2 cellular contexts compared by ENCODE assay signal in the genomic region with DNA sequence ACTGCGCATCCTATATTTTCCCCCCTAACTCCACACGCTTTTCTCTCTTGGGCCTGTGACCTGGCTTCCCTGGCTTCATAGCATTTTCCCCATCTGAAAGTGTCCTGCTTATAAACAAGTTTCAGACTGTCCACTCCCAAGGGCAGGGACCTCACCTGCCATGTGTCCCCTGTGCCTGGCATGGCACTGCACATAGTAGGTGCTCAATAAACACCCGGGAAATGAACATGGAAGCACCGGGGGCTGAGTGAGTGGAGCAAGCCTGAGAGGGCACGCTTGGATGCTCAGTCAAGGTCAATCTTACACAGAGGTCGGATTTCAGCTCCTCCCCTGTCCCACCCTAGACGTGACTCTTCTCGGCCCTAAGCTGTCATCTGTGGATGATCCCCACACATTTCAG.
TF ChIP-seq lines count a peak whose summit lies in the region.

No MANE protein-coding gene starts in this region.

TF ChIP-seq in IMR-90, 13 proteins besides CTCF, POLR2A, EP300 and RAD21:
- TF ChIP-seq BHLHE40 (IDR thresholded peaks at IDR 0.05; ENCODE audit: low read depth, low read length) (no peak), CHD1 (IDR thresholded peaks at IDR 0.05; ENCODE audit: low read depth, low read length) (no peak), MAZ (IDR thresholded peaks at IDR 0.05; ENCODE audit: borderline replicate concordance, low read depth, low read length) (no peak), NFE2L2 (IDR thresholded peaks at IDR 0.05; ENCODE audit: low read depth, low read length) (no peak), MAFK (IDR thresholded peaks at IDR 0.05; ENCODE audit: low read depth, low read length) (no peak), FOS (IDR thresholded peaks at IDR 0.05; ENCODE audit: low read depth, low read length) (no peak), RCOR1 (IDR thresholded peaks at IDR 0.05; ENCODE audit: insufficient replicate concordance, low read length) (no peak), MXI1 (IDR thresholded peaks at IDR 0.05; ENCODE audit: borderline replicate concordance, low read depth, low read length) (no peak), RFX5 (IDR thresholded peaks at IDR 0.05; ENCODE audit: low read depth, low read length) (no peak)

TF ChIP-seq in H1, 55 proteins besides CTCF, POLR2A, EP300 and RAD21:
- TF ChIP-seq KDM1A (IDR thresholded peaks at IDR 0.05; ENCODE audit: borderline replicate concordance, low read length), result no peak
- no peak for TF ChIP-seq EGR1 (IDR thresholded peaks at IDR 0.05; ENCODE audit: borderline replicate concordance, low read depth, low read length)
- TF ChIP-seq RBBP5 (IDR thresholded peaks at IDR 0.05; ENCODE audit: borderline replicate concordance, low read depth, low read length), result no peak
- TF ChIP-seq, protein P1, sequence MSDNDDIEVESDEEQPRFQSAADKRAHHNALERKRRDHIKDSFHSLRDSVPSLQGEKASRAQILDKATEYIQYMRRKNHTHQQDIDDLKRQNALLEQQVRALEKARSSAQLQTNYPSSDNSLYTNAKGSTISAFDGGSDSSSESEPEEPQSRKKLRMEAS (IDR thresholded peaks at IDR 0.05), result no peak
- TF ChIP-seq ASH2L (IDR thresholded peaks at IDR 0.05; ENCODE audit: low read length), result no peak
- no peak for TF ChIP-seq SUZ12 (IDR thresholded peaks at IDR 0.05; ENCODE audit: low read length)
- TF ChIP-seq TCF12 (IDR thresholded peaks at IDR 0.05; ENCODE audit: low read depth, low read length), result no peak
- no peak for TF ChIP-seq ZNF274 (IDR thresholded peaks at IDR 0.05; ENCODE audit: borderline replicate concordance, extremely low read depth, low read length)
- no peak for TF ChIP-seq HDAC6 (IDR thresholded peaks at IDR 0.05; ENCODE audit: low read depth, low read length)
- no peak for TF ChIP-seq KDM4A (IDR thresholded peaks at IDR 0.05; ENCODE audit: low read depth, low read length, severe bottlenecking)
- no peak for TF ChIP-seq CREB1 (IDR thresholded peaks at IDR 0.05)
- TF ChIP-seq CTBP2 (IDR thresholded peaks at IDR 0.05; ENCODE audit: borderline replicate concordance, insufficient read depth, insufficient read length, low read length), result no peak
- no peak for TF ChIP-seq BRCA1 (IDR thresholded peaks at IDR 0.05; ENCODE audit: low read depth, low read length)
- TF ChIP-seq CHD1 (IDR thresholded peaks at IDR 0.05; ENCODE audit: low read depth, low read length), result no peak
